ENCODE assay signal across 34 cellular contexts in the genomic region with DNA sequence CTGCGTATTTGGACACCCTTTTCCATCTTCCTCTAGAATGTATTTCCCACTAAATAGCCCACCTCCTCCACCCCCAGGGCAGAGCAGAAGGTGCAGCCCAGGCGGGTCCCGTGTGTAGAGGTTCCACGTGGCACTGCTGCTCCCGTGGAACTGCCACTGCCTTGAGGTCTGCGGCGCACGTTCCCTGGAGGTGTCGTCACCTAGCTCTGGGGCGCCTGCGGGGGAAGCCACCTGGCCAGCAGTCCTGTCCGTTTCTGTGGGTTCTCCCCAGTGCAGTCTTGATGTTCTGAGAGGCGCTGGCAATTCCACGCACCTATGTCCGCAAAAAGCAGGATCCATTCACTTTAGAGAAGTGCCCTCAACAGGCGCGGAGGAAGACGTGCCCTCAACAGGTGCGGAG.
"Had no signal": no experiment of that assay in that cellular context is flagged by ENCODE, and none has a peak within 500 bp of the region (broad histone marks: within the 10 kb centered on the region; RNA-seq: fewer than 3 reads in every experiment).

No MANE protein-coding gene starts in this region.

- H3K4me1 ChIP-seq: ascending aorta had no signal

- DNase-seq: activated B cell treated with CpG ODN at 0.5 μM for 24 hours; activated CD4-positive, alpha-beta memory T cell treated with anti-CD3 and anti-CD28 coated beads, Interleukin-2, amount 10 ng/mL, durations not matched to agents 7 days and 5 days; activated CD4-positive, alpha-beta T cell treated with anti-CD3 and anti-CD28 coated beads for 4 hours; activated CD4-positive, alpha-beta T cell treated with anti-CD3 and anti-CD28 coated beads, Interleukin-2, amount 50 U/mL, for 1 hour; activated CD4-positive, CD25-positive, alpha-beta regulatory T cell treated with anti-CD3 and anti-CD28 coated beads, Interleukin-2, amount 50 U/mL, for 72 hours; activated gamma-delta T cell; activated naive CD4-positive, alpha-beta T cell treated with Interleukin-2 at 50 U/mL for 16 hours; activated naive CD8-positive, alpha-beta T cell treated with anti-CD3 and anti-CD28 coated beads, Interleukin-2, amount 10 ng/mL, durations not matched to agents 7 days and 5 days; activated T-cell treated with anti-CD3 and anti-CD28 coated beads, Interleukin-2, amount 50 U/mL, for 48 hours; amygdala; caudate nucleus; cerebellar nuclear complex; MM.1S; MV-4-11; NCI-H1092 treated with DMSO at 0.1 percent for 48 hours; NCI-H1417; NCI-H146; NCI-H187; NCI-H2029 treated with DMSO at 0.1 percent for 48 hours; NCI-H2107; NCI-H2171; NCI-H510A; NCI-H526; NCI-H748 treated with DMSO at 0.1 percent for 48 hours; NK-92 treated with Interleukin-12 subunit alpha and Interleukin-12 subunit beta, amount 100 ng/mL, for 24 hours; PC-3; Right ventricle myocardium superior; SW 1271; T-helper 1 cell; T-helper 2 cell; T-helper 9 cell had no signal

- ATAC-seq: PC-3 had no signal

- H3K27me3 ChIP-seq: ascending aorta had no signal

- H3K4me1 Mint-ChIP-seq: activated B cell treated with CpG ODN at 0.5 μM for 24 hours had no signal

- H3K4me3 Mint-ChIP-seq: activated B cell treated with CpG ODN at 0.5 μM for 24 hours; activated CD4-positive, alpha-beta memory T cell treated with anti-CD3 and anti-CD28 coated beads, Interleukin-2, amount 10 ng/mL, durations not matched to agents 7 days and 5 days; activated naive CD4-positive, alpha-beta T cell treated with anti-CD3 and anti-CD28 coated beads, Interleukin-2, amount 50 U/mL, for 24 hours; activated naive CD8-positive, alpha-beta T cell treated with anti-CD3 and anti-CD28 coated beads, Interleukin-2, amount 10 ng/mL, durations not matched to agents 7 days and 5 days had no signal

- H3K9me3 Mint-ChIP-seq: activated B cell treated with CpG ODN at 0.5 μM for 24 hours; activated CD4-positive, alpha-beta memory T cell treated with anti-CD3 and anti-CD28 coated beads, Interleukin-2, amount 10 ng/mL, durations not matched to agents 7 days and 5 days; activated naive CD4-positive, alpha-beta T cell treated with anti-CD3 and anti-CD28 coated beads, Interleukin-2, amount 50 U/mL, for 24 hours; activated naive CD8-positive, alpha-beta T cell treated with anti-CD3 and anti-CD28 coated beads, Interleukin-2, amount 10 ng/mL, durations not matched to agents 7 days and 5 days had no signal

- H3K27me3 Mint-ChIP-seq: activated B cell treated with CpG ODN at 0.5 μM for 24 hours; activated CD4-positive, alpha-beta memory T cell treated with anti-CD3 and anti-CD28 coated beads, Interleukin-2, amount 10 ng/mL, durations not matched to agents 7 days and 5 days; activated naive CD4-positive, alpha-beta T cell treated with anti-CD3 and anti-CD28 coated beads, Interleukin-2, amount 50 U/mL, for 24 hours; activated naive CD8-positive, alpha-beta T cell treated with anti-CD3 and anti-CD28 coated beads, Interleukin-2, amount 10 ng/mL, durations not matched to agents 7 days and 5 days had no signal

- H3K27ac ChIP-seq: ascending aorta, KMS-11 had no signal

- H3K4me3 ChIP-seq: ascending aorta had no signal

- H3K27ac Mint-ChIP-seq: activated B cell treated with CpG ODN at 0.5 μM for 24 hours; activated CD4-positive, alpha-beta memory T cell treated with anti-CD3 and anti-CD28 coated beads, Interleukin-2, amount 10 ng/mL, durations not matched to agents 7 days and 5 days; activated naive CD4-positive, alpha-beta T cell treated with anti-CD3 and anti-CD28 coated beads, Interleukin-2, amount 50 U/mL, for 24 hours; activated naive CD8-positive, alpha-beta T cell treated with anti-CD3 and anti-CD28 coated beads, Interleukin-2, amount 10 ng/mL, durations not matched to agents 7 days and 5 days had no signal

- H3K9me3 ChIP-seq: ascending aorta had no signal
